ENCODE assay signal across 8 cellular contexts in the genomic region with DNA sequence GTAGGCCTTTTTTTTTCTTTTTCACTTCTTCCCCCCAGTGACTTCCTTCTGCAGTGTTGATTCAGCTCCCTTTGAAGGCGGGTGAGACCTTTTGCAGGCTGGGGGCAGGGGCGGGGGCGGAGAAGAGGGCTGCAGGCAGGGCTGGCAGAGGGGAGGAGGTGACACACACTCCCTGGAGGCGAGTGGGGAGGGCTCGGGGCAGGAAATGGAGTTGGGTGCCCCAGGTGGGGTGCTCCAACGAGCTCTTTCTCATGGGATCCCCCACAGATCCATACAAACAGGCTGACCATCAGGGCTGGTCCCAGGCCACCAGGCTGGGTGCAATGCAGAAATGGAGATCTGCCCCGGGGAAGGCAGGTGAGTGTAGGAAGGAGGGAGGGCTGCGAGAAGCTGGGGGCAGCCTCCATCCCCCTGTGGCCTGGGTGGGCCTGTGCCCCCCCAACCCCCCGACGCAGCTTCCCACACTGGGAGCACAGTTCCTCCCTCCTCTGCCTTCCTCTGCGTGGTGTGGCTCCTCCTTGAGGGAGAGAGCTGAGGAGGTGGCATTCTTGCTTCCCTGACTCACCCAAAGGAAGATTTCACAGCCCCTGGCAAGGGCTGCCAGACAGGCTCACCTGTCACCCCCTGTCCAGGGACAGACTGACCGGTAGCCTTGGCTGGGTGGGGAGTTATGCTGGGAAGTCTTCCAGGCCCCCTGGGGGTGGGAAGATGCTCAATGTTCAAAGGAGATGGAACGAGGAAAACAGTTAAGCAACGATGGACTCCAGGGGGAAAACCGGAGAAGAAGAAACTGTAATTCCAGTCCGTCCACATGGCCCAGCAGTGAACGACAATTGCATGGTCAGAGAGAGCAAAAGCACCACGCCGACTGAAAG. TPM values are rescaled to one million over a fixed set of nuclear protein-coding genes. Genes with fewer than 3 reads are reported as not detected.
A peak's percentile ranks its signal among the peaks of the same experiment; 100 is the strongest.
DNase-seq lines count a peak whose midpoint lies in the region; ATAC-seq, FAIRE-seq and TF ChIP-seq lines count a peak whose summit lies in the region.

No MANE protein-coding gene starts in this region.

- H3K27ac Mint-ChIP-seq in WTC11 (no peak overlapping the region; the same call in 1 of the 2 replicates), memory B cell (peak overlapping the region; percentile 86)

- CTCF ChIA-PET in WTC11 (lab: Charles Lee): interaction anchor here (0.6 to 2.2 kb wide), 10 partner anchors 19 to 212 kb away, joined by 3 to 11 read pairs (median 4); a partner anchor contains a TSS

- H3K36me3 Mint-ChIP-seq in WTC11: no peaks in the 10 kb centered on the region
- H3K36me3 Mint-ChIP-seq in memory B cell: no peaks in the 10 kb centered on the region

- H3K27me3 Mint-ChIP-seq in WTC11 (ENCODE audit: low read depth) (peaks cover 56% of the 10 kb centered on the region), memory B cell (no peaks in the 10 kb centered on the region)

- H3K4me3 Mint-ChIP-seq in WTC11 (no peak overlapping the region), memory B cell (peak overlapping the region; percentile 86)

- H3K4me3 ChIP-seq in bronchial epithelial cell (ENCODE audit: low read depth, low read length): no peak overlapping the region

- TF ChIP-seq CTCF in WTC11 (IDR thresholded peaks at IDR 0.05): no peak
- peak; percentile 23 for TF ChIP-seq CTCF in bronchial epithelial cell (IDR thresholded peaks at IDR 0.05; ENCODE audit: insufficient read depth, low read length, severe bottlenecking)

- H3K36me3 ChIP-seq in bronchial epithelial cell (ENCODE audit: control insufficient read depth, insufficient read depth, low read length): no peaks in the 10 kb centered on the region

- in situ Hi-C loops in Caki2 (cut with HindIII; ENCODE audit: low pct_unique_long_range_greater_than_20kb, low sequenced_read_pairs): no loop called here

- H3K9me3 Mint-ChIP-seq in WTC11: no peaks in the 10 kb centered on the region
- peaks cover 3% of the 10 kb centered on the region for H3K9me3 Mint-ChIP-seq in memory B cell

- H3K4me1 Mint-ChIP-seq in WTC11 (peaks cover 41% of the 10 kb centered on the region), memory B cell (peaks cover 72% of the 10 kb centered on the region)

- DNase-seq in Caki2 (ENCODE audit: low read depth) (peak; percentile 91), HT-29 (ENCODE audit: low spot score) (peak; percentile 5), WTC11 (ENCODE audit: low spot score) (no peak), bronchial epithelial cell (ENCODE audit: low read depth) (peak; percentile 73), memory B cell (ENCODE audit: low spot score in 2 of 2) (no peak), NCI-H748 (lab: John Stamatoyannopoulos, UW; ENCODE audit: unreplicated experiment) (no peak)
- DNase-seq in stimulated activated CD8-positive, alpha-beta memory T cell treated with anti-CD3 and anti-CD28 coated beads, Interleukin-7, amount 100 ng/mL, for 4 hours (ENCODE audit: low read depth in 2 of 2): peak; percentile 94 to 95

- FAIRE-seq in bronchial epithelial cell (lab: Jason Lieb, UNC): no peak

- no peaks in the 10 kb centered on the region for H3K27me3 ChIP-seq in bronchial epithelial cell (ENCODE audit: control insufficient read depth, insufficient read depth, low read length)

- POLR2A ChIA-PET in WTC11 (lab: Charles Lee): no interaction called here

- ATAC-seq in WTC11: peak; percentile 36
- ATAC-seq in memory B cell (ENCODE audit: low read depth): peak; percentile 34
- ATAC-seq in HG02870 (IDR thresholded peaks at IDR 0.05; ENCODE audit: unreplicated experiment): no peak

TF ChIP-seq in WTC11, 78 proteins besides CTCF, POLR2A, EP300 and RAD21:
- TF ChIP-seq ZNF263 (CRISPR knock-in tag; IDR thresholded peaks at IDR 0.05; ENCODE audit: low read depth): peak; percentile 70; the same call in 1 of the 2 replicates
- TF ChIP-seq ZNF317 (CRISPR knock-in tag; IDR thresholded peaks at IDR 0.05; ENCODE audit: borderline replicate concordance, low read depth): no peak
TF ChIP-seq in WTC11: peak in this region for 1.

RNA-seq across cellular contexts. Expression of a gene that starts 7.1 kb away (rescaled TPM):
- total RNA-seq in Caki2 (2014; rRNA removed; shearing (Covaris generic); ENCODE audit: low replicate concordance): 11.9 and 12.5 TPM in 2 replicates
- not detected in 2 replicates for total RNA-seq in HT-29 (2014; rRNA removed; shearing (Covaris generic))
- 1.0 to 1.5 TPM (median 1.5 TPM) in 3 replicates for total RNA-seq in WTC11 (2021)
- 0.26 and 1.1 TPM in 2 replicates for total RNA-seq in bronchial epithelial cell

RNA-seq across cellular contexts. Expression of a gene that starts 12.0 kb away (rescaled TPM):
- 42.9 and 55.0 TPM in 2 replicates for total RNA-seq in Caki2 (2014; rRNA removed; shearing (Covaris generic); ENCODE audit: low replicate concordance)
- total RNA-seq in HT-29 (2014; rRNA removed; shearing (Covaris generic)): 27.4 and 31.3 TPM in 2 replicates
- total RNA-seq in WTC11 (2021): 72.8 to 81.0 TPM (median 77.2 TPM) in 3 replicates
- 32.0 and 34.0 TPM in 2 replicates for total RNA-seq in bronchial epithelial cell

RNA-seq across cellular contexts. Expression of a gene that starts 54.3 kb away (rescaled TPM):
- 423 and 427 TPM in 2 replicates for total RNA-seq in Caki2 (2014; rRNA removed; shearing (Covaris generic); ENCODE audit: low replicate concordance)
- 116 and 123 TPM in 2 replicates for total RNA-seq in HT-29 (2014; rRNA removed; shearing (Covaris generic))
- 96.0 to 117 TPM (median 112 TPM) in 3 replicates for total RNA-seq in WTC11 (2021)
- 107 and 124 TPM in 2 replicates for total RNA-seq in bronchial epithelial cell

Comparison
In these comparisons a context has a peak if more than half of its experiments do, and no peak if none do; other contexts are left out.
1. DNase-seq: peak in Caki2 (single experiment), HT-29 (single experiment), bronchial epithelial cell (single experiment) and stimulated activated CD8-positive, alpha-beta memory T cell treated with anti-CD3 and anti-CD28 coated beads, Interleukin-7, amount 100 ng/mL, for 4 hours (2 of 2); none in WTC11 (single experiment), memory B cell (0 of 2) and NCI-H748 (single experiment).